In genomic region chr10:97280783-97281182, GRCh38 we compare ENCODE assay signal across 11 cellular contexts.
"Had no signal": no experiment of that assay in that cellular context is flagged by ENCODE, and none has a peak within 500 bp of the region (broad histone marks: within the 10 kb centered on the region; RNA-seq: fewer than 3 reads in every experiment).

No MANE protein-coding gene starts in this region.

- H3K27me3 ChIP-seq: esophagus muscularis mucosa, left lung, transverse colon had no signal

- H3K9me3 Mint-ChIP-seq: activated T-helper 1 cell treated with anti-CD3 and anti-CD28 coated beads, Interleukin-12 subunit alpha, Interleukin-12 subunit beta, Interleukin-2, Interleukin-4 antibody, amounts not matched to agents 30 ng/mL and 10 ng/mL and 1 ng/mL, durations not matched to agents 14 hours and 24 hours and 36 hours; memory B cell; nephron had no signal

- DNase-seq: activated CD4-positive, alpha-beta T cell treated with anti-CD3 and anti-CD28 coated beads for 4 hours; islet precursor cell; left lung; psoas muscle; substantia nigra; transverse colon had no signal

- H3K4me3 ChIP-seq: esophagus muscularis mucosa, left lung, psoas muscle, transverse colon had no signal

- ATAC-seq: left lung, psoas muscle, sciatic nerve had no signal

- H3K36me3 Mint-ChIP-seq: memory B cell had no signal

- H3K36me3 ChIP-seq: esophagus muscularis mucosa, left lung, transverse colon had no signal

- H3K27me3 Mint-ChIP-seq: memory B cell had no signal

- H3K27ac ChIP-seq: esophagus muscularis mucosa, left lung, psoas muscle, transverse colon had no signal

- H3K4me3 Mint-ChIP-seq: activated T-helper 1 cell treated with anti-CD3 and anti-CD28 coated beads, Interleukin-12 subunit alpha, Interleukin-12 subunit beta, Interleukin-2, Interleukin-4 antibody, amounts not matched to agents 30 ng/mL and 10 ng/mL and 1 ng/mL, durations not matched to agents 14 hours and 24 hours and 36 hours; memory B cell; nephron had no signal

- H3K9me3 ChIP-seq: esophagus muscularis mucosa, left lung, psoas muscle, transverse colon had no signal

- H3K27ac Mint-ChIP-seq: activated T-helper 1 cell treated with anti-CD3 and anti-CD28 coated beads, Interleukin-12 subunit alpha, Interleukin-12 subunit beta, Interleukin-2, Interleukin-4 antibody, amounts not matched to agents 30 ng/mL and 10 ng/mL and 1 ng/mL, durations not matched to agents 14 hours and 24 hours and 36 hours; memory B cell had no signal
